ENCODE assay signal across 18 cellular contexts in genomic region chr18:54740146-54740844, GRCh38.
DNase-seq lines count a peak whose midpoint lies in the region; ATAC-seq, FAIRE-seq and TF ChIP-seq lines count a peak whose summit lies in the region.
"Had no signal": no experiment of that assay in that cellular context is flagged by ENCODE, and none has a peak within 500 bp of the region (broad histone marks: within the 10 kb centered on the region; RNA-seq: fewer than 3 reads in every experiment).

No MANE protein-coding gene starts in this region.

- peak; percentile 55 for ATAC-seq in PC-3
- ATAC-seq: stimulated activated naive CD8-positive, alpha-beta T cell treated with anti-CD3 and anti-CD28 coated beads, Interleukin-15, Interleukin-2, amounts not matched to agents 100 U/mL and 50 U/mL, for 24 hours had no signal

- no peak overlapping the region for H2BK5ac ChIP-seq in H9 (ENCODE audit: insufficient read length, low read length)

- no peak overlapping the region for H3K4me3 ChIP-seq in PC-3 (ENCODE audit: low read length)
- H3K4me3 ChIP-seq in endothelial cell of umbilical vein (replicated peaks in 1 of 3; ENCODE audit: insufficient read depth in 1 of 3, low read depth in 1 of 3, low read length in 3 of 3): no peak overlapping the region
- H3K4me3 ChIP-seq in osteoblast (ENCODE audit: insufficient read depth, low read length): no peak overlapping the region
- H3K4me3 ChIP-seq: dorsolateral prefrontal cortex had no signal

- H4K8ac ChIP-seq in H9 (replicated peaks; ENCODE audit: insufficient read length, low read depth, low read length): no peak overlapping the region

- H3K4me2 ChIP-seq in PC-3 (ENCODE audit: low read length) (0 out of 2 replicates have a peak overlapping the region, but pooled peaks have one; percentile 15), endothelial cell of umbilical vein (ENCODE audit: insufficient read depth, low read length) (no peak overlapping the region), osteoblast (ENCODE audit: insufficient read depth, low read length) (peak overlapping the region; percentile 6), H9 (ENCODE audit: insufficient read depth, insufficient read length, low read length) (no peak overlapping the region)

- H3K36me3 Mint-ChIP-seq in H9 (ENCODE audit: insufficient read depth in 1 of 3, low read depth in 3 of 3): no peaks in the 10 kb centered on the region

- POLR2A ChIA-PET in PC-3 (lab: Charles Lee; ENCODE audit: unreplicated experiment) (no interaction called here), endothelial cell of umbilical vein (lab: Charles Lee) (no interaction called here)

- no peaks in the 10 kb centered on the region for H3K79me2 ChIP-seq in PC-3 (ENCODE audit: low read length)
- H3K79me2 ChIP-seq in endothelial cell of umbilical vein (ENCODE audit: control insufficient read depth, insufficient read depth, low read length): no peaks in the 10 kb centered on the region
- no peaks in the 10 kb centered on the region for H3K79me2 ChIP-seq in osteoblast (ENCODE audit: insufficient read depth, low read length)
- H3K79me2 ChIP-seq in H9 (ENCODE audit: insufficient read depth, low read length): no peaks in the 10 kb centered on the region

- H3K18ac ChIP-seq in H9 (ENCODE audit: insufficient read length, low read depth, low read length): no peak overlapping the region

- H3K23me2 ChIP-seq in H9 (ENCODE audit: insufficient read length, low read depth, low read length, poor library complexity, severe bottlenecking): no peaks in the 10 kb centered on the region

- no peak overlapping the region for H3K14ac ChIP-seq in H9 (ENCODE audit: insufficient read depth, low read length)

- no peak overlapping the region for H3K27ac Mint-ChIP-seq in H9

- H3K79me1 ChIP-seq in H9 (ENCODE audit: insufficient read depth, low read depth, low read length, poor library complexity, severe bottlenecking): no peaks in the 10 kb centered on the region

- no peak overlapping the region for H2BK15ac ChIP-seq in H9 (ENCODE audit: low read depth, low read length)

- no peak overlapping the region for H4K91ac ChIP-seq in H9 (ENCODE audit: insufficient read length, low read depth, low read length)

- no peak overlapping the region for H3K4me3 Mint-ChIP-seq in H9

- H3T11ph ChIP-seq in H9 (ENCODE audit: low read length): no peak overlapping the region

- H3K36me3 ChIP-seq in PC-3 (ENCODE audit: low read depth, low read length) (peaks cover 7% of the 10 kb centered on the region), endothelial cell of umbilical vein (ENCODE audit: control insufficient read depth in 2 of 2, extremely low read depth in 1 of 2, insufficient read depth in 2 of 2, low read length in 2 of 2) (no peaks in the 10 kb centered on the region), osteoblast (ENCODE audit: insufficient read depth, low read length) (no peaks in the 10 kb centered on the region)

- CTCF ChIA-PET in PC-3 (lab: Charles Lee) (no interaction called here), endothelial cell of umbilical vein (lab: Charles Lee) (interaction anchor here (1.7 kb wide), 1 partner anchor 61 kb away, joined by 5 read pairs; no protein-coding TSS in a partner anchor)

- H2BK12ac ChIP-seq in H9 (ENCODE audit: insufficient read length, low read depth, low read length): no peak overlapping the region

- H3K4ac ChIP-seq in H9 (ENCODE audit: low read depth, low read length): no peak overlapping the region

- no peak for FAIRE-seq in endothelial cell of umbilical vein (lab: Jason Lieb, UNC)
- FAIRE-seq: small intestine had no signal

- no peak overlapping the region for H3K9ac ChIP-seq in PC-3 (ENCODE audit: low read length)
- H3K9ac ChIP-seq in endothelial cell of umbilical vein (replicated peaks; ENCODE audit: extremely low read depth, insufficient read depth, low read length): no peak overlapping the region
- no peak overlapping the region for H3K9ac ChIP-seq in H9 (ENCODE audit: extremely low read depth, insufficient read length, low read length)

- DNase-seq in EH (ENCODE audit: low read depth) (peak; percentile 67), PC-3 (peak; percentile 62), endothelial cell of umbilical vein (ENCODE audit: low read depth, low spot score) (peak; percentile 41), osteoblast (ENCODE audit: insufficient read length, low spot score, missing footprints) (no peak), H9 (no peak), SKM-1 treated with dmso at 0.1 percent for 144 hours (lab: John Stamatoyannopoulos, UW; ENCODE audit: unreplicated experiment) (no peak), hypothalamus (lab: John Stamatoyannopoulos, UW) (no peak)
- DNase-seq in activated effector memory CD4-positive, alpha-beta T cell treated with anti-CD3 and anti-CD28 coated beads, Interleukin-2, amount 50 U/mL, for 16 hours: no peak
- DNase-seq: activated CD4-positive, alpha-beta T cell treated with anti-CD3 and anti-CD28 coated beads, Interleukin-2, amount 50 U/mL, for 48 hours; amygdala; DMS153; dorsolateral prefrontal cortex; islet precursor cell; midbrain; NCI-H146; occipital lobe; small intestine; stimulated activated naive CD8-positive, alpha-beta T cell treated with anti-CD3 and anti-CD28 coated beads, Interleukin-15, Interleukin-2, amounts not matched to agents 100 U/mL and 50 U/mL, for 24 hours had no signal

- peaks cover 5% of the 10 kb centered on the region for H3F3A ChIP-seq in PC-3 (ENCODE audit: low read length, unreplicated experiment)

- no peak overlapping the region for H2AK5ac ChIP-seq in H9 (ENCODE audit: insufficient read length, low read length)

- TF ChIP-seq CTCF in PC-3 (conservative IDR thresholded peaks at IDR 0.05; ENCODE audit: low read depth, low read length): no peak
- TF ChIP-seq CTCF in endothelial cell of umbilical vein (IDR thresholded peaks at IDR 0.05; ENCODE audit: extremely low read depth in 1 of 2, insufficient read depth in 1 of 2, low read depth in 1 of 2, low read length in 2 of 2): no peak
- TF ChIP-seq CTCF in osteoblast (IDR thresholded peaks at IDR 0.05; ENCODE audit: extremely low read depth, low read depth, low read length): no peak
- no peak for TF ChIP-seq CTCF in H9 (conservative IDR thresholded peaks at IDR 0.05)

- H3K56ac ChIP-seq in H9 (ENCODE audit: insufficient read length, low read depth, low read length): no peak overlapping the region

- H3K27me3 ChIP-seq in PC-3 (ENCODE audit: low read length) (no peaks in the 10 kb centered on the region), endothelial cell of umbilical vein (ENCODE audit: control insufficient read depth in 2 of 2, insufficient read depth in 2 of 2, low read length in 2 of 2) (no peaks in the 10 kb centered on the region), osteoblast (ENCODE audit: insufficient read depth, low read length) (no peaks in the 10 kb centered on the region), H9 (ENCODE audit: insufficient read depth, low read length) (no peaks in the 10 kb centered on the region)
- H3K27me3 ChIP-seq: dorsolateral prefrontal cortex had no signal

- H3K9me1 ChIP-seq in endothelial cell of umbilical vein (replicated peaks; ENCODE audit: control insufficient read depth, extremely low read depth, insufficient read depth, low read length): no peaks in the 10 kb centered on the region

- no peak overlapping the region for H3K23ac ChIP-seq in H9 (ENCODE audit: insufficient read length, low read depth, low read length)

- H3K9me3 ChIP-seq in PC-3 (ENCODE audit: low read length): peaks cover 6% of the 10 kb centered on the region; the same call in 1 of the 2 replicates
- no peaks in the 10 kb centered on the region for H3K9me3 ChIP-seq in endothelial cell of umbilical vein (replicated peaks; ENCODE audit: control insufficient read depth, insufficient read depth, low read length)
- H3K9me3 ChIP-seq in osteoblast (ENCODE audit: low read depth, low read length): no peaks in the 10 kb centered on the region
- no peaks in the 10 kb centered on the region for H3K9me3 ChIP-seq in H9 (ENCODE audit: control insufficient read depth, low read depth, low read length)

- no peaks in the 10 kb centered on the region for H3K27me3 Mint-ChIP-seq in H9 (ENCODE audit: low read depth)

- H4K20me1 ChIP-seq in PC-3 (ENCODE audit: low read length): no peaks in the 10 kb centered on the region
- H4K20me1 ChIP-seq in endothelial cell of umbilical vein (replicated peaks; ENCODE audit: control insufficient read depth, extremely low read depth, insufficient read depth, low read length): no peaks in the 10 kb centered on the region
- H4K20me1 ChIP-seq in osteoblast (ENCODE audit: insufficient read depth, low read length): no peaks in the 10 kb centered on the region
- no peaks in the 10 kb centered on the region for H4K20me1 ChIP-seq in H9 (ENCODE audit: control insufficient read depth, insufficient read depth, insufficient read length)

- H2BK120ac ChIP-seq in H9 (ENCODE audit: low read depth, low read length, poor library complexity, severe bottlenecking): no peak overlapping the region

- dilution Hi-C loops in endothelial cell of umbilical vein (cut with MboI; ENCODE audit: extremely low pct_ligation_motif_present, low sequenced_read_pairs): no loop called here

- H3K27ac ChIP-seq in PC-3 (ENCODE audit: low read length) (peak overlapping the region; percentile 59), endothelial cell of umbilical vein (ENCODE audit: insufficient read depth, low read depth, low read length) (no peak overlapping the region), osteoblast (ENCODE audit: low read depth, low read length) (no peak overlapping the region), H9 (ENCODE audit: insufficient read length, low read depth, low read length) (no peak overlapping the region)

- H3K9me2 ChIP-seq in PC-3 (replicated peaks; ENCODE audit: low read length): no peaks in the 10 kb centered on the region

- H3K4me1 ChIP-seq in PC-3 (ENCODE audit: insufficient read depth, low read length) (peaks cover 29% of the 10 kb centered on the region), endothelial cell of umbilical vein (ENCODE audit: control insufficient read depth, extremely low read depth, insufficient read depth, low read length) (peaks cover 7% of the 10 kb centered on the region), osteoblast (ENCODE audit: insufficient read depth, low read length) (peaks cover 59% of the 10 kb centered on the region), H9 (ENCODE audit: insufficient read depth, low read length) (no peaks in the 10 kb centered on the region)

- peak overlapping the region; percentile 12; the same call in 1 of the 2 replicates for H2AFZ ChIP-seq in PC-3 (ENCODE audit: low read length)
- no peak overlapping the region for H2AFZ ChIP-seq in endothelial cell of umbilical vein (ENCODE audit: low read depth, low read length)
- no peak overlapping the region for H2AFZ ChIP-seq in osteoblast (ENCODE audit: low read length)
- H2AFZ ChIP-seq in H9 (ENCODE audit: low read length): no peak overlapping the region

- 100% methylated on average over 1 of the region's 3 CpGs for WGBS in H9 (ENCODE audit: extremely low coverage, insufficient read length, low lambda C conversion rate)

- no peak overlapping the region for H2BK20ac ChIP-seq in H9 (ENCODE audit: low read depth, low read length, poor library complexity, severe bottlenecking)

- no TSS peak for BruUV-seq in PC-3 (replicated peaks; lab: Mats Ljungman, UMichigan)
- no TSS peak for BruUV-seq in endothelial cell of umbilical vein (replicated peaks; lab: Mats Ljungman, UMichigan)

- intact Hi-C loops in PC-3 (cut with micrococcal nuclease) (no loop called here), endothelial cell of umbilical vein (cut with micrococcal nuclease) (no loop called here)

- no peak for TF ChIP-seq POLR2A in endothelial cell of umbilical vein (IDR thresholded peaks at IDR 0.05; ENCODE audit: low read depth, low read length)

- no peak overlapping the region for H4K5ac ChIP-seq in H9 (ENCODE audit: insufficient read length, low read depth, low read length)

- no peaks in the 10 kb centered on the region for H3K4me1 Mint-ChIP-seq in H9

- no peaks in the 10 kb centered on the region for H3K9me3 Mint-ChIP-seq in H9

Comparison
In these comparisons a context has a peak if more than half of its experiments do, and no peak if none do; other contexts are left out.
1. DNase-seq: peak in EH (single experiment), PC-3 (single experiment) and endothelial cell of umbilical vein (single experiment); none in osteoblast (single experiment), H9 (single experiment), activated effector memory CD4-positive, alpha-beta T cell treated with anti-CD3 and anti-CD28 coated beads, Interleukin-2, amount 50 U/mL, for 16 hours (single experiment), SKM-1 treated with dmso at 0.1 percent for 144 hours (single experiment) and hypothalamus (0 of 51).
2. H3K4me2 ChIP-seq: peak in PC-3 (single experiment) and osteoblast (single experiment); none in endothelial cell of umbilical vein (single experiment) and H9 (single experiment).